In the genomic region with DNA sequence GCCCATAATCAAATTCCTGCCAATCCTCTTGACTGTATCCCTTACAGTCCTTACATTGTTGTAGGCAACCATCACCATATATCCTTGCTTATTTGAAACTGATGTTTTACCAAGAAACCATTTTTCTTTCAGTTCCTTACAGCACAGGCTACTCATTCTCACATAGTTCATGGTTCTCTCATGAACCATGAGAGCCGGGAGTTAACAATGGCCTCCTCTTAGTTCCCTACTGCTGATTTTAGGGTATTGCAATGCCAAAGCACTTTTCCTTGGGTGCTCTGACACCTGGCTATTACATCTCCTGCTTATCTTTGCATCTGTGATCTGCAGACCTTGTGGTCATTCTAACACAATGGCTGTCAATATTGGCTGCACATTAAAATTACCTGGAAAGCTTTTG, we compare ENCODE assay signal across 1 cellular context.
A peak's percentile ranks its signal among the peaks of the same experiment; 100 is the strongest.
TF ChIP-seq lines count a peak whose summit lies in the region.

No MANE protein-coding gene starts in this region.

TF ChIP-seq in K562, 482 proteins besides CTCF, POLR2A, EP300 and RAD21 (continued from another document):
- TF ChIP-seq, protein P1, sequence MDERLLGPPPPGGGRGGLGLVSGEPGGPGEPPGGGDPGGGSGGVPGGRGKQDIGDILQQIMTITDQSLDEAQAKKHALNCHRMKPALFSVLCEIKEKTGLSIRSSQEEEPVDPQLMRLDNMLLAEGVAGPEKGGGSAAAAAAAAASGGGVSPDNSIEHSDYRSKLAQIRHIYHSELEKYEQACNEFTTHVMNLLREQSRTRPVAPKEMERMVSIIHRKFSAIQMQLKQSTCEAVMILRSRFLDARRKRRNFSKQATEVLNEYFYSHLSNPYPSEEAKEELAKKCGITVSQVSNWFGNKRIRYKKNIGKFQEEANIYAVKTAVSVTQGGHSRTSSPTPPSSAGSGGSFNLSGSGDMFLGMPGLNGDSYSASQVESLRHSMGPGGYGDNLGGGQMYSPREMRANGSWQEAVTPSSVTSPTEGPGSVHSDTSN (CRISPR knock-in tag; IDR thresholded peaks at IDR 0.05; ENCODE audit: low read depth): no peak
- TF ChIP-seq, protein P1 (tag; conservative IDR thresholded peaks at IDR 0.05; ENCODE audit: low read depth): 0 out of 2 replicates have a peak, but pooled peaks have one; percentile 4
- no peak for TF ChIP-seq BRCA1 (IDR thresholded peaks at IDR 0.05)
- TF ChIP-seq BRCA1 (CRISPR knock-in tag; IDR thresholded peaks at IDR 0.05): no peak
- TF ChIP-seq YY1 (IDR thresholded peaks at IDR 0.05; ENCODE audit: borderline replicate concordance in 1 of 3, control insufficient read depth in 1 of 3, extremely low read depth in 1 of 3, insufficient read depth in 3 of 3, insufficient read length in 1 of 3, insufficient replicate concordance in 2 of 3, low read depth in 1 of 3, low read length in 2 of 3): peak in 1 of 3 experiments; percentile 10
